Comparison of ENCODE assay signal across 8 cellular contexts in genomic region chr3:160665784-160666526, GRCh38. TPM values are rescaled to one million over a fixed set of nuclear protein-coding genes. Genes with fewer than 3 reads are reported as not detected.
DNase-seq lines count a peak whose midpoint lies in the region; ATAC-seq and TF ChIP-seq lines count a peak whose summit lies in the region.

No MANE protein-coding gene starts in this region.

- peaks cover 26% of the 10 kb centered on the region for H3F3A ChIP-seq in GM23248 (ENCODE audit: insufficient read depth)

- H3K79me2 ChIP-seq in GM23248 (ENCODE audit: insufficient read depth) = no peaks in the 10 kb centered on the region

- no peak overlapping the region for H3K4me2 ChIP-seq in GM23248 (ENCODE audit: unreplicated experiment)

- H3K36me3 ChIP-seq in GM23248 (ENCODE audit: low read depth) (no peaks in the 10 kb centered on the region), KOPT-K1 (ENCODE audit: insufficient read depth, low read length) (no peaks in the 10 kb centered on the region)

- no peaks in the 10 kb centered on the region for H4K20me1 ChIP-seq in GM23248 (ENCODE audit: insufficient read depth)

- ATAC-seq in GM18517 (IDR thresholded peaks at IDR 0.05; ENCODE audit: unreplicated experiment) (peak; percentile 89), omental fat pad (ENCODE audit: low FRiP score) (no peak)

- no peaks in the 10 kb centered on the region for H3K9me2 ChIP-seq in GM23248 (ENCODE audit: insufficient read depth)

- 0 out of 2 replicates have a peak overlapping the region, but pooled peaks have one; percentile 8 for H2AFZ ChIP-seq in GM23248

- peaks cover 25% of the 10 kb centered on the region for H3K4me1 ChIP-seq in GM23248 (ENCODE audit: insufficient read depth)

- H3K27ac ChIP-seq in GM23248 (no peak overlapping the region), KOPT-K1 (ENCODE audit: low read depth, low read length, poor library complexity, severe bottlenecking) (peak overlapping the region; percentile 53)

- DNase-seq in GM23248 = peak; percentile 80
- peak; percentile 78 for DNase-seq in fibroblast of gingiva (ENCODE audit: low read depth)
- DNase-seq in epidermal melanocyte (ENCODE audit: insufficient read length, low spot score) = no peak
- DNase-seq in UCSD-AML1 (lab: John Stamatoyannopoulos, UW; ENCODE audit: unreplicated experiment) = no peak
- DNase-seq in 8988T = no peak
- no peak for DNase-seq in omental fat pad (ENCODE audit: low spot score)

- TF ChIP-seq CTCF in omental fat pad (IDR thresholded peaks at IDR 0.05) = no peak

- H3K9me3 ChIP-seq in GM23248 (ENCODE audit: low read depth) = no peaks in the 10 kb centered on the region
- H3K9me3 ChIP-seq in KOPT-K1 (ENCODE audit: insufficient read depth, low read length, poor library complexity, severe bottlenecking) = no peaks in the 10 kb centered on the region

- no peak overlapping the region for H3K4me3 ChIP-seq in GM23248

- in situ Hi-C loops in GM23248 (cut with MboI) = no loop called here

- 65 to 67% methylated on average over 4 of the region's 4 CpGs for WGBS in GM23248 (ENCODE audit: low coverage in 1 of 2, low lambda C conversion rate in 2 of 2, missing lambda C conversion rate in 2 of 2), 2 experiments

- no peaks in the 10 kb centered on the region for H3K27me3 ChIP-seq in GM23248 (replicated peaks; ENCODE audit: insufficient read depth)

- H3K9ac ChIP-seq in GM23248 = no peak overlapping the region

RNA-seq across cellular contexts. Expression of gene ARL14, which starts 11.0 kb away (rescaled TPM):
- total RNA-seq in GM23248 (2014; rRNA removed; shearing (Covaris generic)) = not detected in 2 replicates
- not detected in 2 replicates for polyA plus RNA-seq in GM23248 (2016; fragmentation: Nextera tagmentation; extraction: Ambion mirVana)
- not detected for total RNA-seq in omental fat pad

Comparison
In these comparisons a context has a peak if more than half of its experiments do, and no peak if none do; other contexts are left out.
1. DNase-seq: peak in GM23248 (single experiment) and fibroblast of gingiva (single experiment); none in epidermal melanocyte (single experiment), UCSD-AML1 (single experiment), 8988T (single experiment) and omental fat pad (single experiment).